ENCODE assay signal across 11 cellular contexts in genomic region chr11:64180871-64181270, GRCh38. TPM values are rescaled to one million over a fixed set of nuclear protein-coding genes. Genes with fewer than 3 reads are reported as not detected.
DNase-seq lines count a peak whose midpoint lies in the region; ATAC-seq and TF ChIP-seq lines count a peak whose summit lies in the region.
"Had no signal": no experiment of that assay in that cellular context is flagged by ENCODE, and none has a peak within 500 bp of the region (broad histone marks: within the 10 kb centered on the region; RNA-seq: fewer than 3 reads in every experiment).

No MANE protein-coding gene starts in this region.

- TF ChIP-seq CTCF in body of pancreas (IDR thresholded peaks at IDR 0.05): no peak
- TF ChIP-seq CTCF in nephron progenitor cell (IDR thresholded peaks at IDR 0.05): no peak
- no peak for TF ChIP-seq CTCF in transverse colon (IDR thresholded peaks at IDR 0.05)

- peaks cover 2% of the 10 kb centered on the region for H3K27me3 Mint-ChIP-seq in activated CD4-positive, alpha-beta T cell treated with anti-CD3 and anti-CD28 coated beads, Interleukin-2, amount 10 ng/mL, durations not matched to agents 24 days and 14 days
- no peaks in the 10 kb centered on the region for H3K27me3 Mint-ChIP-seq in nephron progenitor cell (ENCODE audit: low read depth, poor library complexity)
- H3K27me3 Mint-ChIP-seq: stimulated activated memory B cell treated with anti-CD40 and anti-IgM and Interleukin-4, amounts not matched to agents 10 μg/mL and 1 μg/mL and 100 μg/mL, for 72 hours had no signal

- TF ChIP-seq EP300 in transverse colon (IDR thresholded peaks at IDR 0.05; ENCODE audit: low read depth): no peak

- H3K27ac ChIP-seq in body of pancreas (peak overlapping the region; percentile 72 to 96 (median 92)), transverse colon (peak overlapping the region; percentile 78 to 84 (median 80))

- H3K36me3 Mint-ChIP-seq in activated CD4-positive, alpha-beta T cell treated with anti-CD3 and anti-CD28 coated beads, Interleukin-2, amount 10 ng/mL, durations not matched to agents 24 days and 14 days (ENCODE audit: low read depth): peaks cover 15% of the 10 kb centered on the region
- H3K36me3 Mint-ChIP-seq in nephron progenitor cell (ENCODE audit: low read depth): peaks cover 14% of the 10 kb centered on the region
- H3K36me3 Mint-ChIP-seq: stimulated activated memory B cell treated with anti-CD40 and anti-IgM and Interleukin-4, amounts not matched to agents 10 μg/mL and 1 μg/mL and 100 μg/mL, for 72 hours had no signal

- no peaks in the 10 kb centered on the region for H3K9me3 Mint-ChIP-seq in activated CD4-positive, alpha-beta T cell treated with anti-CD3 and anti-CD28 coated beads, Interleukin-2, amount 10 ng/mL, durations not matched to agents 24 days and 14 days
- H3K9me3 Mint-ChIP-seq in nephron progenitor cell: no peaks in the 10 kb centered on the region
- H3K9me3 Mint-ChIP-seq: stimulated activated memory B cell treated with anti-CD40 and anti-IgM and Interleukin-4, amounts not matched to agents 10 μg/mL and 1 μg/mL and 100 μg/mL, for 72 hours had no signal

- H3K9me3 ChIP-seq in body of pancreas: no peaks in the 10 kb centered on the region
- H3K9me3 ChIP-seq in transverse colon: no peaks in the 10 kb centered on the region

- TF ChIP-seq POLR2A in body of pancreas (IDR thresholded peaks at IDR 0.05) (no peak), transverse colon (IDR thresholded peaks at IDR 0.05) (no peak)

- no peak overlapping the region for H3K4me3 Mint-ChIP-seq in activated CD4-positive, alpha-beta T cell treated with anti-CD3 and anti-CD28 coated beads, Interleukin-2, amount 10 ng/mL, durations not matched to agents 24 days and 14 days
- peak overlapping the region; percentile 8 for H3K4me3 Mint-ChIP-seq in nephron progenitor cell

- no peaks in the 10 kb centered on the region for H3K36me3 ChIP-seq in body of pancreas (replicated peaks in 1 of 2; ENCODE audit: insufficient read depth in 1 of 2, low read depth in 2 of 2)
- H3K36me3 ChIP-seq in transverse colon: no peaks in the 10 kb centered on the region

- 66% methylated on average over 6 of the region's 6 CpGs for WGBS in body of pancreas, 2 donors
- 60 to 69% methylated on average over 4 to 6 of the region's 6 CpGs for WGBS in transverse colon (ENCODE audit: low coverage in 1 of 2), 2 donors

- DNase-seq in activated CD4-positive, alpha-beta T cell treated with anti-CD3 and anti-CD28 coated beads, Interleukin-2, amount 10 ng/mL, durations not matched to agents 24 days and 14 days: no peak
- DNase-seq in activated CD4-positive, alpha-beta T cell treated with anti-CD3 and anti-CD28 coated beads for 1 hour: no peak
- no peak for DNase-seq in body of pancreas
- no peak for DNase-seq in nephron progenitor cell
- no peak for DNase-seq in transverse colon
- DNase-seq in cerebellar cortex (ENCODE audit: low spot score): no peak
- no peak for DNase-seq in dermis blood vessel endothelial cell
- no peak for DNase-seq in NAMALWA (ENCODE audit: low spot score)
- DNase-seq: NK-92 treated with Interleukin-12 subunit alpha and Interleukin-12 subunit beta, amount 100 ng/mL, for 24 hours; T-helper 9 cell had no signal

- in situ Hi-C loops in transverse colon (cut with MboI; ENCODE audit: low pct_ligation_motif_present in 1 of 4, low pct_unique_long_range_greater_than_20kb in 1 of 4, low sequenced_read_pairs in 3 of 4): no loop called here

- ATAC-seq in body of pancreas: no peak
- ATAC-seq: stimulated activated memory B cell treated with anti-CD40 and anti-IgM and Interleukin-4, amounts not matched to agents 10 μg/mL and 1 μg/mL and 100 μg/mL, for 72 hours had no signal

- H3K27me3 ChIP-seq in body of pancreas: no peaks in the 10 kb centered on the region
- H3K27me3 ChIP-seq in transverse colon: no peaks in the 10 kb centered on the region

- H3K27ac Mint-ChIP-seq in activated CD4-positive, alpha-beta T cell treated with anti-CD3 and anti-CD28 coated beads, Interleukin-2, amount 10 ng/mL, durations not matched to agents 24 days and 14 days: peak overlapping the region; percentile 25
- no peak overlapping the region for H3K27ac Mint-ChIP-seq in nephron progenitor cell
- H3K27ac Mint-ChIP-seq: stimulated activated memory B cell treated with anti-CD40 and anti-IgM and Interleukin-4, amounts not matched to agents 10 μg/mL and 1 μg/mL and 100 μg/mL, for 72 hours had no signal

- intact Hi-C loops in activated CD4-positive, alpha-beta T cell treated with anti-CD3 and anti-CD28 coated beads, Interleukin-2, amount 10 ng/mL, durations not matched to agents 24 days and 14 days (cut with micrococcal nuclease): loop anchor here (10.0 kb wide), 1 partner anchor 1296 kb away; the partner anchor contains the start of gene SLC3A2
- intact Hi-C loops in body of pancreas (cut with DNase I) (no loop called here), transverse colon (cut with DNase I; ENCODE audit: low total_unique reads) (no loop called here)

- H3K4me1 ChIP-seq in body of pancreas (peaks cover 51% of the 10 kb centered on the region), transverse colon (peaks cover 21 to 37% (median 30%) of the 10 kb centered on the region in 4 donors)

- H3K4me3 ChIP-seq in body of pancreas (no peak overlapping the region), transverse colon (no peak overlapping the region)

- H3K4me1 Mint-ChIP-seq in activated CD4-positive, alpha-beta T cell treated with anti-CD3 and anti-CD28 coated beads, Interleukin-2, amount 10 ng/mL, durations not matched to agents 24 days and 14 days: peaks cover 40% of the 10 kb centered on the region
- H3K4me1 Mint-ChIP-seq in nephron progenitor cell: peaks cover 45% of the 10 kb centered on the region

RNA-seq across cellular contexts. Expression of gene STIP1, which starts 5.1 kb away (rescaled TPM):
- total RNA-seq in activated CD4-positive, alpha-beta T cell treated with anti-CD3 and anti-CD28 coated beads, Interleukin-2, amount 10 ng/mL, durations not matched to agents 24 days and 14 days: 521 and 535 TPM in 2 replicates
- total RNA-seq in body of pancreas (10 to 100 TPM; 35.8 to 63.6 TPM), transverse colon (100 to 1,000 TPM in 1 of 4 donors, 10 to 100 TPM in 3; 45.3 to 181 (median 65.9) TPM), dermis blood vessel endothelial cell (139 and 191 TPM in 2 replicates)

RNA-seq across cellular contexts. Expression of gene MACROD1, which starts 15.0 kb away (rescaled TPM):
- 28.6 and 29.6 TPM in 2 replicates for total RNA-seq in activated CD4-positive, alpha-beta T cell treated with anti-CD3 and anti-CD28 coated beads, Interleukin-2, amount 10 ng/mL, durations not matched to agents 24 days and 14 days
- total RNA-seq in body of pancreas (10 to 100 TPM; 24.7 to 65.4 TPM), transverse colon (10 to 100 TPM; 42.9 to 50.7 (median 50.1) TPM), dermis blood vessel endothelial cell (17.5 and 29.3 TPM in 2 replicates)

RNA-seq across cellular contexts. Expression of gene FERMT3, which starts 25.6 kb away (rescaled TPM):
- total RNA-seq in activated CD4-positive, alpha-beta T cell treated with anti-CD3 and anti-CD28 coated beads, Interleukin-2, amount 10 ng/mL, durations not matched to agents 24 days and 14 days: 200 and 213 TPM in 2 replicates
- total RNA-seq in body of pancreas (1 to 10 TPM; 8.6 to 9.1 TPM), transverse colon (10 to 100 TPM; 14.6 to 63.3 (median 28.6) TPM), dermis blood vessel endothelial cell (6.5 and 26.5 TPM in 2 replicates)

RNA-seq across cellular contexts. Expression of gene TRPT1, which starts 45.1 kb away (rescaled TPM):
- total RNA-seq in activated CD4-positive, alpha-beta T cell treated with anti-CD3 and anti-CD28 coated beads, Interleukin-2, amount 10 ng/mL, durations not matched to agents 24 days and 14 days: 29.8 and 31.7 TPM in 2 replicates
- total RNA-seq in body of pancreas: 10 to 100 TPM; 56.3 to 75.2 TPM
- total RNA-seq in transverse colon: 100 to 1,000 TPM in 2 of 4 donors, 10 to 100 TPM in 2; 82.4 to 113 (median 99.1) TPM
- 24.1 and 45.6 TPM in 2 replicates for total RNA-seq in dermis blood vessel endothelial cell

RNA-seq across cellular contexts. Expression of gene NUDT22, which starts 45.2 kb away (rescaled TPM):
- 66.1 and 72.6 TPM in 2 replicates for total RNA-seq in activated CD4-positive, alpha-beta T cell treated with anti-CD3 and anti-CD28 coated beads, Interleukin-2, amount 10 ng/mL, durations not matched to agents 24 days and 14 days
- 10 to 100 TPM; 45.9 to 73.5 TPM for total RNA-seq in body of pancreas
- 100 to 1,000 TPM in 3 of 4 donors, 10 to 100 TPM in 1; 84.0 to 215 (median 127) TPM for total RNA-seq in transverse colon
- total RNA-seq in dermis blood vessel endothelial cell: 43.2 and 44.6 TPM in 2 replicates
